28 cellular contexts compared by ENCODE assay signal in the genomic region with DNA sequence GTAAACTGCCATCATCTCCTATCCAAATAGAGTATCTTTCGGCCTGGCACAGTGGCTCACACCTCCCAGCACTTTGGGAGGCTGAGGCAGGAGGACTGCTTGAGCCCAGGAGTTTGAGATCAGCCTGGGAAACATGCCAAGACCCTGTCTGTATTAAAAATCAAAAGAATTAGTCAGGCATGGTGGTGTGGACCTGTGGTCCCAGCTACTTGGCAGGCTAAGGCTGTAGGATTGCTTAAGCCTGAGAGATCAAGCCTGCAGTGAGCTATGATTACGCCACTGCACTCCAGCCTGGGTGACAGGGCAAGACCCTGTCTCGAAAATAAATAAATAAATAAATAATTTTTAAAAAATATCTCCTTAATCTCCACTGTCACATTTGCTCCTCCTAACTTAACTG. TPM values are rescaled to one million over a fixed set of nuclear protein-coding genes. Genes with fewer than 3 reads are reported as not detected.
"Had no signal": no experiment of that assay in that cellular context is flagged by ENCODE, and none has a peak within 500 bp of the region (broad histone marks: within the 10 kb centered on the region; RNA-seq: fewer than 3 reads in every experiment).

No MANE protein-coding gene starts in this region.

- H3K9me3 ChIP-seq: prostate gland, right atrium auricular region, thyroid gland, upper lobe of right lung had no signal

- H3K36me3 ChIP-seq: brain microvascular endothelial cell, prostate gland, right atrium auricular region, thyroid gland, upper lobe of right lung had no signal

- H3K4me1 ChIP-seq: prostate gland, right atrium auricular region, thyroid gland, upper lobe of right lung had no signal

- H3K27ac ChIP-seq: brain microvascular endothelial cell, prostate gland, right atrium auricular region, thyroid gland, upper lobe of right lung had no signal

- H3K4me3 ChIP-seq: lung, prostate gland, right atrium auricular region, thyroid gland, upper lobe of right lung had no signal

- DNase-seq: activated CD4-positive, alpha-beta T cell treated with anti-CD3 and anti-CD28 coated beads for 1 hour; activated CD4-positive, alpha-beta T cell treated with anti-CD3 and anti-CD28 coated beads, Interleukin-2, amount 50 U/mL, for 1 hour; activated CD8-positive, alpha-beta T cell treated with anti-CD3 and anti-CD28 coated beads, Interleukin-2, amount 10 ng/mL, durations not matched to agents 7 days and 5 days; activated gamma-delta T cell; activated naive CD4-positive, alpha-beta T cell treated with anti-CD3 and anti-CD28 coated beads, Interleukin-2, amount 50 U/mL, for 16 hours; activated naive CD8-positive, alpha-beta T cell treated with anti-CD3 and anti-CD28 coated beads, Interleukin-2, amount 50 U/mL, for 24 hours; aorta; brain microvascular endothelial cell; central memory CD4-positive, alpha-beta T cell; effector memory CD4-positive, alpha-beta T cell; kidney; natural killer cell; stimulated activated CD4-positive, alpha-beta T cell treated with anti-CD3 and anti-CD28 coated beads, Interleukin-12 subunit alpha, Interleukin-12 subunit beta, amount 100 ng/mL, for 4 hours; stimulated activated CD4-positive, alpha-beta T cell treated with anti-CD3 and anti-CD28 coated beads, Interleukin-4, amount 100 ng/mL, for 4 hours; substantia nigra; T-helper 1 cell; thyroid gland; upper lobe of right lung had no signal

- ATAC-seq: activated CD8-positive, alpha-beta T cell treated with anti-CD3 and anti-CD28 coated beads, Interleukin-2, amount 10 ng/mL, durations not matched to agents 7 days and 5 days; activated naive CD8-positive, alpha-beta T cell treated with anti-CD3 and anti-CD28 coated beads, Interleukin-2, amount 50 U/mL, for 24 hours; esophagus mucosa; left lobe of liver; natural killer cell; upper lobe of right lung had no signal

- H3K27me3 ChIP-seq: brain microvascular endothelial cell, right atrium auricular region, thyroid gland, upper lobe of right lung had no signal

RNA-seq across cellular contexts. Expression of gene CXCR1, which starts 35.5 kb away (rescaled TPM):
- total RNA-seq: activated T-helper 1 cell treated with anti-CD3 and anti-CD28 coated beads, Interleukin-12 subunit alpha, Interleukin-12 subunit beta, Interleukin-2, Interleukin-4 antibody, amounts not matched to agents 30 ng/mL and 10 ng/mL and 1 ng/mL, durations not matched to agents 14 hours and 24 hours and 36 hours; dermis microvascular lymphatic vessel endothelial cell; fibroblast of villous mesenchyme; mesothelial cell of epicardium; osteocyte had no signal

RNA-seq across cellular contexts. Expression of gene GPBAR1, which starts 58.5 kb away (rescaled TPM):
- total RNA-seq: dermis microvascular lymphatic vessel endothelial cell, esophagus mucosa, fibroblast of villous mesenchyme, osteocyte had no signal
